Comparison of ENCODE assay signal across 14 cellular contexts in genomic region chr10:110456523-110457091, GRCh38. TPM values are rescaled to one million over a fixed set of nuclear protein-coding genes. Genes with fewer than 3 reads are reported as not detected.
DNase-seq lines count a peak whose midpoint lies in the region; ATAC-seq, FAIRE-seq and TF ChIP-seq lines count a peak whose summit lies in the region.
"Had no signal": no experiment of that assay in that cellular context is flagged by ENCODE, and none has a peak within 500 bp of the region (broad histone marks: within the 10 kb centered on the region; RNA-seq: fewer than 3 reads in every experiment).

No MANE protein-coding gene starts in this region.

- no peak overlapping the region for H3K4me3 ChIP-seq in HEK293 (ENCODE audit: low read depth, low read length)
- H3K4me3 ChIP-seq: upper lobe of right lung had no signal

- no peak for TF ChIP-seq CTCF in HEK293 (tag by site-specific recombination; IDR thresholded peaks at IDR 0.05)
- no peak for TF ChIP-seq CTCF in activated B cell treated with CpG ODN at 0.5 μM for 24 hours (IDR thresholded peaks at IDR 0.05)

- POLR2A ChIA-PET in HEK293 (lab: Yijun Ruan, JAX) (interaction anchor here (1.0 kb wide), 1 partner anchor 34 kb away, joined by 4 read pairs; no protein-coding TSS in a partner anchor), activated B cell treated with CpG ODN at 0.5 μM for 24 hours (lab: Charles Lee) (interaction anchor here (0.6 to 6.5 kb wide), 4 partner anchors 35 to 101 kb away, joined by 5 to 67 read pairs (median 8); no protein-coding TSS in a partner anchor)

- H3K9me3 ChIP-seq in HEK293 (ENCODE audit: control insufficient read depth, insufficient read depth, low read depth, low read length): no peaks in the 10 kb centered on the region
- H3K9me3 ChIP-seq: upper lobe of right lung had no signal

- no peaks in the 10 kb centered on the region for H3K9me3 Mint-ChIP-seq in activated B cell treated with CpG ODN at 0.5 μM for 24 hours

- peak overlapping the region; percentile 35 for H3K4me3 Mint-ChIP-seq in activated B cell treated with CpG ODN at 0.5 μM for 24 hours
- H3K4me3 Mint-ChIP-seq: activated CD8-positive, alpha-beta T cell treated with anti-CD3 and anti-CD28 coated beads, Interleukin-2, amount 10 ng/mL, durations not matched to agents 7 days and 5 days; activated naive CD8-positive, alpha-beta T cell had no signal

- no peak overlapping the region for H3K27ac ChIP-seq in HEK293 (ENCODE audit: extremely low read depth, low read depth, low read length)
- H3K27ac ChIP-seq: upper lobe of right lung had no signal

- intact Hi-C loops in activated B cell treated with CpG ODN at 0.5 μM for 24 hours (cut with micrococcal nuclease): loop anchor here (2.0 kb wide), 1 partner anchor 16 kb away; no protein-coding TSS in a partner anchor

- no peaks in the 10 kb centered on the region for H3K27me3 Mint-ChIP-seq in activated B cell treated with CpG ODN at 0.5 μM for 24 hours
- H3K27me3 Mint-ChIP-seq: activated naive CD8-positive, alpha-beta T cell had no signal

- peaks cover 65% of the 10 kb centered on the region for H3K4me1 Mint-ChIP-seq in activated B cell treated with CpG ODN at 0.5 μM for 24 hours

- ATAC-seq in activated B cell treated with CpG ODN at 0.5 μM for 24 hours (ENCODE audit: low read depth) (no peak), GM18502 (IDR thresholded peaks at IDR 0.05; ENCODE audit: poor library complexity, unreplicated experiment) (no peak)
- ATAC-seq: activated CD8-positive, alpha-beta T cell treated with anti-CD3 and anti-CD28 coated beads, Interleukin-2, amount 10 ng/mL, durations not matched to agents 7 days and 5 days; upper lobe of right lung had no signal

- peak overlapping the region; percentile 16 for H3K27ac Mint-ChIP-seq in activated B cell treated with CpG ODN at 0.5 μM for 24 hours
- H3K27ac Mint-ChIP-seq: activated CD8-positive, alpha-beta T cell treated with anti-CD3 and anti-CD28 coated beads, Interleukin-2, amount 10 ng/mL, durations not matched to agents 7 days and 5 days; activated naive CD8-positive, alpha-beta T cell had no signal

- CTCF ChIA-PET in HEK293 (lab: Yijun Ruan, JAX): no interaction called here
- CTCF ChIA-PET in activated B cell treated with CpG ODN at 0.5 μM for 24 hours (lab: Charles Lee): no interaction called here

- no peaks in the 10 kb centered on the region for H3K36me3 Mint-ChIP-seq in activated B cell treated with CpG ODN at 0.5 μM for 24 hours (ENCODE audit: low read depth)
- H3K36me3 Mint-ChIP-seq: activated naive CD8-positive, alpha-beta T cell had no signal

- H3K36me3 ChIP-seq in HEK293 (ENCODE audit: control insufficient read depth in 2 of 2, insufficient read depth in 1 of 2, low read length in 2 of 2): no peaks in the 10 kb centered on the region
- H3K36me3 ChIP-seq: upper lobe of right lung had no signal

- peak; percentile 25 for DNase-seq in A172 (ENCODE audit: low spot score)
- DNase-seq in activated B cell treated with CpG ODN at 0.5 μM for 24 hours: no peak
- peak; percentile 58 for DNase-seq in kidney tubule cell (ENCODE audit: low spot score)
- DNase-seq in frontal cortex (ENCODE audit: low spot score in 2 of 2): no peak
- no peak for DNase-seq in hypothalamus (lab: John Stamatoyannopoulos, UW)
- no peak for DNase-seq in AG08396 (ENCODE audit: low spot score)
- DNase-seq: activated CD8-positive, alpha-beta T cell treated with anti-CD3 and anti-CD28 coated beads, Interleukin-2, amount 10 ng/mL, durations not matched to agents 7 days and 5 days; AML-193; glutamatergic neuron; T-helper 1 cell; upper lobe of right lung had no signal

- FAIRE-seq in frontal cortex (lab: Jason Lieb, UNC): no peak

- 0 out of 2 replicates have a peak, but pooled peaks cover 3% of the 10 kb centered on the region for H3K4me1 ChIP-seq in HEK293 (ENCODE audit: control insufficient read depth, insufficient read depth, low read length)

TF ChIP-seq in HEK293, 187 proteins besides CTCF, POLR2A, EP300 and RAD21:
- TF ChIP-seq ZFHX2 (tag by site-specific recombination; conservative IDR thresholded peaks at IDR 0.05) (peak; percentile 72), PATZ1 (tag by site-specific recombination; IDR thresholded peaks at IDR 0.05) (0 out of 2 replicates have a peak, but pooled peaks have one; percentile 10), ZBTB1 (tag by site-specific recombination; IDR thresholded peaks at IDR 0.05) (no peak), ZNF211 (tag by site-specific recombination; IDR thresholded peaks at IDR 0.05; ENCODE audit: low read depth) (no peak), OSR2 (tag by site-specific recombination; IDR thresholded peaks at IDR 0.05) (no peak), ZNF747 (tag by site-specific recombination; IDR thresholded peaks at IDR 0.05) (no peak), WT1 (tag by site-specific recombination; IDR thresholded peaks at IDR 0.05) (no peak)

RNA-seq across cellular contexts. Expression of gene DUSP5, which starts 41.1 kb away (rescaled TPM):
- 6.8 and 9.5 TPM in 2 replicates for total RNA-seq in A172 (2014; rRNA removed; shearing (Covaris generic))
- total RNA-seq in activated B cell treated with CpG ODN at 0.5 μM for 24 hours (26.1 and 28.6 TPM in 2 replicates), frontal cortex (2.0 TPM)

Comparison
In these comparisons a context has a peak if more than half of its experiments do, and no peak if none do; other contexts are left out.
1. DNase-seq: peak in A172 (single experiment) and kidney tubule cell (single experiment); none in activated B cell treated with CpG ODN at 0.5 μM for 24 hours (single experiment), frontal cortex (0 of 2), hypothalamus (0 of 51) and AG08396 (single experiment).